10 cellular contexts compared by ENCODE assay signal in the genomic region with DNA sequence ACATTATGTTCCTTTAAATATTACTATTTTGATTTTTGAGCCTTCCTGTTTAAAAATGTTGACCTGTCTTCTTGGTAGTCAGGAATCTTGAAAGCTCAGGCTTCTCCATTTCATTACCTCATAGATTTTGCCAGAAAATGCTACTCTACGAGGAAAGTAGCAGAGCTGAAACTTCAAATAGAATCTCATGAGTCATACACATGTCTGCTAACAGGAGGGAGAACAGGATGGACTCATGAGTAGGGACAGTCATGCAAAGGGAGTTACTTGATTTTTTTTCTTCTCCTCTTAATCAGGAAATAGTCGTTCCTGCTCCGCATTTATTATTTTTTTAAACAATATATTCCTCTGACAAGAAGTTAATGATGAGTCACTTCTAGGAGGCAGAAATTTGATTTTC. TPM values are rescaled to one million over a fixed set of nuclear protein-coding genes. Genes with fewer than 3 reads are reported as not detected.
DNase-seq lines count a peak whose midpoint lies in the region; ATAC-seq, FAIRE-seq and TF ChIP-seq lines count a peak whose summit lies in the region.
"Had no signal": no experiment of that assay in that cellular context is flagged by ENCODE, and none has a peak within 500 bp of the region (broad histone marks: within the 10 kb centered on the region; RNA-seq: fewer than 3 reads in every experiment).

No MANE protein-coding gene starts in this region.

- H3K27ac ChIP-seq in A673 (ENCODE audit: low read depth, low read length, poor library complexity, severe bottlenecking), result no peak overlapping the region
- H3K27ac ChIP-seq in HEK293 (ENCODE audit: extremely low read depth, low read depth, low read length), result no peak overlapping the region

- H3K36me3 ChIP-seq in A673 (ENCODE audit: insufficient read depth, low read length, poor library complexity, severe bottlenecking) (no peaks in the 10 kb centered on the region), HEK293 (ENCODE audit: control insufficient read depth in 2 of 2, insufficient read depth in 1 of 2, low read length in 2 of 2) (no peaks in the 10 kb centered on the region), bronchial epithelial cell (ENCODE audit: control insufficient read depth, insufficient read depth, low read length) (no peaks in the 10 kb centered on the region)

- POLR2A ChIA-PET in A673 (lab: Charles Lee; ENCODE audit: low non-redundant PET) (no interaction called here), HEK293 (lab: Yijun Ruan, JAX) (no interaction called here)

- no peak for FAIRE-seq in bronchial epithelial cell (lab: Jason Lieb, UNC)

- ATAC-seq in HG03159 (IDR thresholded peaks at IDR 0.05; ENCODE audit: unreplicated experiment) (no peak), GM19023 (IDR thresholded peaks at IDR 0.05; ENCODE audit: unreplicated experiment) (no peak)
- ATAC-seq: natural killer cell treated with Interleukin-12 subunit alpha and Interleukin-12 subunit beta and Interleukin-15 and Interleukin-18, amount 100 ng/mL, for 72 hours had no signal

- CTCF ChIA-PET in A673 (lab: Charles Lee) (no interaction called here), HEK293 (lab: Yijun Ruan, JAX) (interaction anchor here (0.7 to 1.2 kb wide), 2 partner anchors 16 to 1864 kb away, joined by 3 to 4 read pairs; no protein-coding TSS in a partner anchor)

- no TSS peak for BruUV-seq in A673 (replicated peaks; lab: Mats Ljungman, UMichigan)

- no peaks in the 10 kb centered on the region for H3K4me1 ChIP-seq in A673 (ENCODE audit: insufficient read depth, low read length, poor library complexity, severe bottlenecking)
- H3K4me1 ChIP-seq in HEK293 (ENCODE audit: control insufficient read depth, insufficient read depth, low read length), result no peaks in the 10 kb centered on the region

- no peak for TF ChIP-seq CTCF in A673 (conservative IDR thresholded peaks at IDR 0.05; ENCODE audit: low read depth, low read length)
- TF ChIP-seq CTCF in HEK293 (tag by site-specific recombination; IDR thresholded peaks at IDR 0.05), result no peak
- no peak for TF ChIP-seq CTCF in bronchial epithelial cell (IDR thresholded peaks at IDR 0.05; ENCODE audit: insufficient read depth, low read length, severe bottlenecking)

- H3K27me3 ChIP-seq in A673 (replicated peaks; ENCODE audit: insufficient read depth, low read depth, low read length, poor library complexity) (peaks cover 73% of the 10 kb centered on the region), bronchial epithelial cell (ENCODE audit: control insufficient read depth, insufficient read depth, low read length) (no peaks in the 10 kb centered on the region)

- intact Hi-C loops in A673 (cut with micrococcal nuclease; ENCODE audit: unreplicated experiment), result loop anchor here (10.0 kb wide), 1 partner anchor 218 kb away; no protein-coding TSS in a partner anchor

- no peaks in the 10 kb centered on the region for H3K9me3 ChIP-seq in A673 (ENCODE audit: low read depth, low read length, poor library complexity, severe bottlenecking)
- no peaks in the 10 kb centered on the region for H3K9me3 ChIP-seq in HEK293 (ENCODE audit: control insufficient read depth, insufficient read depth, low read depth, low read length)

- peak; percentile 26 for DNase-seq in A673 (ENCODE audit: low spot score)
- DNase-seq in bronchial epithelial cell (ENCODE audit: low read depth), result peak; percentile 57
- peak; percentile 51 for DNase-seq in inferior parietal cortex (ENCODE audit: extremely low spot score)
- no peak for DNase-seq in activated CD4-positive, alpha-beta T cell treated with anti-CD3 and anti-CD28 coated beads, Interleukin-2, amount 50 U/mL, for 1 hour
- DNase-seq in activated CD4-positive, alpha-beta T cell treated with anti-CD3 and anti-CD28 coated beads for 48 hours, result no peak
- DNase-seq: SIG-M5 had no signal

- no peak overlapping the region for H3K4me3 ChIP-seq in A673 (ENCODE audit: low read depth, low read length, poor library complexity, severe bottlenecking)
- no peak overlapping the region for H3K4me3 ChIP-seq in HEK293 (ENCODE audit: low read depth, low read length)
- H3K4me3 ChIP-seq in bronchial epithelial cell (ENCODE audit: low read depth, low read length), result no peak overlapping the region

TF ChIP-seq in HEK293, 187 proteins besides CTCF, POLR2A, EP300 and RAD21:
- TF ChIP-seq ZNF768 (tag by site-specific recombination; IDR thresholded peaks at IDR 0.05) (no peak), ZNF274 (IDR thresholded peaks at IDR 0.05; ENCODE audit: low read length) (no peak), ZNF274 (tag by site-specific recombination; IDR thresholded peaks at IDR 0.05; ENCODE audit: borderline replicate concordance) (no peak), ZNF558 (tag by site-specific recombination; IDR thresholded peaks at IDR 0.05) (no peak), ZNF394 (tag by site-specific recombination; IDR thresholded peaks at IDR 0.05; ENCODE audit: borderline replicate concordance) (peak; percentile 55; the same call in 1 of the 2 replicates), ZBTB6 (tag by site-specific recombination; IDR thresholded peaks at IDR 0.05) (no peak), SP2 (tag by site-specific recombination; IDR thresholded peaks at IDR 0.05) (no peak), ZBTB10 (tag by site-specific recombination; IDR thresholded peaks at IDR 0.05) (no peak), ZNF404 (tag by site-specific recombination; IDR thresholded peaks at IDR 0.05) (no peak)

RNA-seq across cellular contexts. Expression of gene MINDY3, which starts 37.0 kb away (rescaled TPM):
- 14.6 and 15.1 TPM in 2 replicates for total RNA-seq in A673 (2021)
- total RNA-seq in bronchial epithelial cell, result 19.7 and 21.8 TPM in 2 replicates

Comparison
In these comparisons a context has a peak if more than half of its experiments do, and no peak if none do; other contexts are left out.
1. DNase-seq: peak in A673 (single experiment), bronchial epithelial cell (single experiment) and inferior parietal cortex (single experiment); none in activated CD4-positive, alpha-beta T cell treated with anti-CD3 and anti-CD28 coated beads, Interleukin-2, amount 50 U/mL, for 1 hour (single experiment) and activated CD4-positive, alpha-beta T cell treated with anti-CD3 and anti-CD28 coated beads for 48 hours (single experiment).